24 cellular contexts compared by ENCODE assay signal in genomic region chrX:18769812-18770573, GRCh38.
DNase-seq lines count a peak whose midpoint lies in the region; ATAC-seq and TF ChIP-seq lines count a peak whose summit lies in the region.
"Had no signal": no experiment of that assay in that cellular context is flagged by ENCODE, and none has a peak within 500 bp of the region (broad histone marks: within the 10 kb centered on the region; RNA-seq: fewer than 3 reads in every experiment).

No MANE protein-coding gene starts in this region.

- ATAC-seq in activated T-cell treated with anti-CD3 and anti-CD28 coated beads, Interleukin-2, amount 50 U/mL, for 72 hours (replicated peaks in 1 of 2) = peak; percentile 28 to 29
- no peak for ATAC-seq in activated T-cell treated with anti-CD3 and anti-CD28 coated beads, Interleukin-2, amount 50 U/mL, for 4 hours
- no peak for ATAC-seq in psoas muscle
- ATAC-seq in natural killer cell = no peak
- ATAC-seq in HG03378 (IDR thresholded peaks at IDR 0.05; ENCODE audit: unreplicated experiment) = no peak
- ATAC-seq: activated T-helper 17 cell treated with anti-CD3 and anti-CD28 coated beads, Interleukin-2, amount 50 U/mL, for 72 hours; body of pancreas; effector memory CD8-positive, alpha-beta T cell had no signal

- H3K4me1 ChIP-seq in SK-N-SH (ENCODE audit: control insufficient read depth in 1 of 2, insufficient read depth in 2 of 2, low read depth in 1 of 2, low read length in 1 of 2) (peaks cover 0 to 28% of the 10 kb centered on the region in 2 experiments; a peak in 2 of 4 replicates), psoas muscle (no peaks in the 10 kb centered on the region), HAP-1 (no peaks in the 10 kb centered on the region)
- H3K4me1 ChIP-seq: body of pancreas, stomach, tibial nerve had no signal

- H3K36me3 ChIP-seq in SK-N-SH (replicated peaks in 1 of 2; ENCODE audit: control insufficient read depth in 1 of 2, insufficient read depth in 2 of 2, low read length in 1 of 2) (no peaks in the 10 kb centered on the region), psoas muscle (ENCODE audit: insufficient read depth in 1 of 2, low read depth in 1 of 2) (no peaks in the 10 kb centered on the region), HAP-1 (replicated peaks) (no peaks in the 10 kb centered on the region)
- H3K36me3 ChIP-seq: stomach, tibial nerve had no signal

- intact Hi-C loops in psoas muscle (cut with DNase I) = no loop called here
- intact Hi-C loops in natural killer cell (cut with micrococcal nuclease) = no loop called here

- DNase-seq in activated T-cell treated with anti-CD3 and anti-CD28 coated beads, Interleukin-2, amount 50 U/mL, for 72 hours = no peak
- DNase-seq in activated T-cell treated with anti-CD3 and anti-CD28 coated beads, Interleukin-2, amount 50 U/mL, for 4 hours = no peak
- peak; percentile 76 for DNase-seq in SK-N-SH
- peak; percentile 37 for DNase-seq in fibroblast of villous mesenchyme (ENCODE audit: low read depth)
- DNase-seq in psoas muscle = no peak
- no peak for DNase-seq in natural killer cell
- DNase-seq in HAP-1 (ENCODE audit: low spot score in 2 of 2) = no peak
- DNase-seq: activated CD4-positive, alpha-beta T cell treated with anti-CD3 and anti-CD28 coated beads for 4 hours; activated naive CD8-positive, alpha-beta T cell treated with anti-CD3 and anti-CD28 coated beads, Interleukin-2, amount 10 ng/mL, durations not matched to agents 7 days and 5 days; body of pancreas; effector memory CD8-positive, alpha-beta T cell; GF-D8; GOT3; MV-4-11; NCI-H187 treated with DMSO at 0.1 percent for 48 hours; NCI-H82; right cardiac atrium; stomach had no signal

- H3K9me3 ChIP-seq in SK-N-SH = no peaks in the 10 kb centered on the region; the same call in 1 of the 2 replicates
- H3K9me3 ChIP-seq in psoas muscle = peaks cover 6% of the 10 kb centered on the region
- H3K9me3 ChIP-seq in HAP-1 = no peaks in the 10 kb centered on the region
- H3K9me3 ChIP-seq: body of pancreas, tibial nerve had no signal

- H4K20me1 ChIP-seq in SK-N-SH (ENCODE audit: insufficient read depth) = no peaks in the 10 kb centered on the region

- H3K4me2 ChIP-seq in SK-N-SH = no peak overlapping the region
- H3K4me2 ChIP-seq: KMS-11 had no signal

- H3K79me2 ChIP-seq in SK-N-SH (ENCODE audit: insufficient read depth) = no peaks in the 10 kb centered on the region

- TF ChIP-seq EP300 in SK-N-SH (IDR thresholded peaks at IDR 0.05; ENCODE audit: borderline replicate concordance in 1 of 2, low read depth in 1 of 2, low read length in 1 of 2) = peak; percentile 61 to 99; a peak in 3 of 4 replicates

- no peaks in the 10 kb centered on the region for H3K4me1 Mint-ChIP-seq in activated T-cell treated with anti-CD3 and anti-CD28 coated beads, Interleukin-2, amount 50 U/mL, for 72 hours (ENCODE audit: low read depth)
- no peaks in the 10 kb centered on the region for H3K4me1 Mint-ChIP-seq in activated T-cell treated with anti-CD3 and anti-CD28 coated beads, Interleukin-2, amount 50 U/mL, for 4 hours (ENCODE audit: low read depth)
- H3K4me1 Mint-ChIP-seq in natural killer cell = no peaks in the 10 kb centered on the region
- H3K4me1 Mint-ChIP-seq: activated naive CD8-positive, alpha-beta T cell treated with anti-CD3 and anti-CD28 coated beads, Interleukin-2, amount 10 ng/mL, durations not matched to agents 7 days and 5 days; activated T-helper 17 cell treated with anti-CD3 and anti-CD28 coated beads, Interleukin-2, amount 50 U/mL, for 72 hours had no signal

- no peaks in the 10 kb centered on the region for H3K27me3 Mint-ChIP-seq in activated T-cell treated with anti-CD3 and anti-CD28 coated beads, Interleukin-2, amount 50 U/mL, for 72 hours (ENCODE audit: low read depth)
- no peaks in the 10 kb centered on the region for H3K27me3 Mint-ChIP-seq in activated T-cell treated with anti-CD3 and anti-CD28 coated beads, Interleukin-2, amount 50 U/mL, for 4 hours (ENCODE audit: low read depth)
- peaks cover 0 to 4% of the 10 kb centered on the region in 2 donors for H3K27me3 Mint-ChIP-seq in natural killer cell (ENCODE audit: low read depth in 2 of 2)
- H3K27me3 Mint-ChIP-seq: activated naive CD8-positive, alpha-beta T cell treated with anti-CD3 and anti-CD28 coated beads, Interleukin-2, amount 10 ng/mL, durations not matched to agents 7 days and 5 days; activated T-helper 17 cell treated with anti-CD3 and anti-CD28 coated beads, Interleukin-2, amount 50 U/mL, for 72 hours; effector memory CD8-positive, alpha-beta T cell had no signal

- peak; percentile 55 for TF ChIP-seq RAD21 in SK-N-SH (IDR thresholded peaks at IDR 0.05; ENCODE audit: low read length)

- POLR2A ChIA-PET in SK-N-SH (lab: Yijun Ruan, JAX) = interaction anchor here (0.6 to 2.3 kb wide), 5 partner anchors 62 to 345 kb away, joined by 3 to 17 read pairs (median 4); partner anchors contain the start of genes CDKL5 and PPEF1

- H3K27ac ChIP-seq in SK-N-SH (ENCODE audit: low read depth in 2 of 2, low read length in 1 of 2) (peak overlapping the region; percentile 56 to 100; a peak in 3 of 4 replicates), psoas muscle (no peak overlapping the region)
- H3K27ac ChIP-seq: 22Rv1, body of pancreas, KMS-11, stomach, tibial nerve had no signal

- no peak overlapping the region for H3K4me3 Mint-ChIP-seq in activated T-cell treated with anti-CD3 and anti-CD28 coated beads, Interleukin-2, amount 50 U/mL, for 72 hours
- no peak overlapping the region for H3K4me3 Mint-ChIP-seq in activated T-cell treated with anti-CD3 and anti-CD28 coated beads, Interleukin-2, amount 50 U/mL, for 4 hours
- H3K4me3 Mint-ChIP-seq in natural killer cell = no peak overlapping the region
- H3K4me3 Mint-ChIP-seq: activated naive CD8-positive, alpha-beta T cell treated with anti-CD3 and anti-CD28 coated beads, Interleukin-2, amount 10 ng/mL, durations not matched to agents 7 days and 5 days; activated T-helper 17 cell treated with anti-CD3 and anti-CD28 coated beads, Interleukin-2, amount 50 U/mL, for 72 hours; effector memory CD8-positive, alpha-beta T cell; T-helper 1 cell treated with Interleukin-12 subunit alpha and Interleukin-12 subunit beta and Interleukin-4 antibody, amounts not matched to agents 30 μg/mL and 1 μg/mL, for 36 hours had no signal

- H3K27ac Mint-ChIP-seq in activated T-cell treated with anti-CD3 and anti-CD28 coated beads, Interleukin-2, amount 50 U/mL, for 72 hours = no peak overlapping the region
- no peak overlapping the region for H3K27ac Mint-ChIP-seq in natural killer cell
- H3K27ac Mint-ChIP-seq: activated naive CD8-positive, alpha-beta T cell treated with anti-CD3 and anti-CD28 coated beads, Interleukin-2, amount 10 ng/mL, durations not matched to agents 7 days and 5 days; activated T-helper 17 cell treated with anti-CD3 and anti-CD28 coated beads, Interleukin-2, amount 50 U/mL, for 72 hours; effector memory CD8-positive, alpha-beta T cell; T-helper 1 cell treated with Interleukin-12 subunit alpha and Interleukin-12 subunit beta and Interleukin-4 antibody, amounts not matched to agents 30 μg/mL and 1 μg/mL, for 36 hours had no signal

- TF ChIP-seq CTCF in SK-N-SH (IDR thresholded peaks at IDR 0.05) = no peak; the same call in 1 of the 2 replicates
- no peak for TF ChIP-seq CTCF in fibroblast of villous mesenchyme (IDR thresholded peaks at IDR 0.05; ENCODE audit: insufficient read depth, low read depth, low read length)
- TF ChIP-seq CTCF in psoas muscle (IDR thresholded peaks at IDR 0.05) = peak; percentile 15
- TF ChIP-seq CTCF in natural killer cell (IDR thresholded peaks at IDR 0.05) = no peak

- CTCF ChIA-PET in SK-N-SH (lab: Yijun Ruan, JAX) = interaction anchor here (0.6 to 1.9 kb wide), 18 partner anchors 10 to 360 kb away, joined by 3 to 8 read pairs (median 3); partner anchors contain the start of gene PPEF1

- 8% methylated on average over 7 of the region's 7 CpGs for WGBS in SK-N-SH (ENCODE audit: low lambda C conversion rate)
- 24 to 33% (median 26%) methylated on average over 7 of the region's 7 CpGs for WGBS in psoas muscle, 3 donors

- peaks cover 3% of the 10 kb centered on the region in 2 donors for H3K9me3 Mint-ChIP-seq in activated T-cell treated with anti-CD3 and anti-CD28 coated beads, Interleukin-2, amount 50 U/mL, for 72 hours
- peaks cover 7% of the 10 kb centered on the region for H3K9me3 Mint-ChIP-seq in activated T-cell treated with anti-CD3 and anti-CD28 coated beads, Interleukin-2, amount 50 U/mL, for 4 hours
- H3K9me3 Mint-ChIP-seq in natural killer cell = peaks cover 2 to 4% of the 10 kb centered on the region in 2 donors
- H3K9me3 Mint-ChIP-seq: activated T-helper 17 cell treated with anti-CD3 and anti-CD28 coated beads, Interleukin-2, amount 50 U/mL, for 72 hours; effector memory CD8-positive, alpha-beta T cell; T-helper 1 cell treated with Interleukin-12 subunit alpha and Interleukin-12 subunit beta and Interleukin-4 antibody, amounts not matched to agents 30 μg/mL and 1 μg/mL, for 36 hours had no signal

- H3K4me3 ChIP-seq in SK-N-SH (ENCODE audit: low read depth in 2 of 2, low read length in 1 of 2) (no peak overlapping the region), fibroblast of villous mesenchyme (ENCODE audit: low read depth, low read length) (no peak overlapping the region), psoas muscle (no peak overlapping the region), HAP-1 (no peak overlapping the region)
- H3K4me3 ChIP-seq: body of pancreas, stomach, tibial nerve had no signal

- H3K9ac ChIP-seq in SK-N-SH = no peak overlapping the region
- H3K9ac ChIP-seq: KMS-11 had no signal

- H3K9me2 ChIP-seq in SK-N-SH = no peaks in the 10 kb centered on the region

- no peaks in the 10 kb centered on the region for H3K36me3 Mint-ChIP-seq in activated T-cell treated with anti-CD3 and anti-CD28 coated beads, Interleukin-2, amount 50 U/mL, for 72 hours (ENCODE audit: insufficient read depth in 2 of 2)
- H3K36me3 Mint-ChIP-seq in activated T-cell treated with anti-CD3 and anti-CD28 coated beads, Interleukin-2, amount 50 U/mL, for 4 hours (ENCODE audit: insufficient read depth) = no peaks in the 10 kb centered on the region
- H3K36me3 Mint-ChIP-seq in natural killer cell = no peaks in the 10 kb centered on the region
- H3K36me3 Mint-ChIP-seq: activated naive CD8-positive, alpha-beta T cell treated with anti-CD3 and anti-CD28 coated beads, Interleukin-2, amount 10 ng/mL, durations not matched to agents 7 days and 5 days had no signal

- in situ Hi-C loops in HAP-1 (cut with MboI; ENCODE audit: low sequenced_read_pairs) = no loop called here

- H3F3A ChIP-seq in SK-N-SH (replicated peaks; ENCODE audit: insufficient read depth) = no peaks in the 10 kb centered on the region

- H2AFZ ChIP-seq in SK-N-SH (ENCODE audit: low read depth) = no peak overlapping the region

- H3K27me3 ChIP-seq in SK-N-SH (ENCODE audit: insufficient read depth) = no peaks in the 10 kb centered on the region
- H3K27me3 ChIP-seq in psoas muscle (ENCODE audit: insufficient read depth in 3 of 3, low read length in 2 of 3) = no peaks in the 10 kb centered on the region
- H3K27me3 ChIP-seq in HAP-1 (ENCODE audit: low read depth) = no peaks in the 10 kb centered on the region
- H3K27me3 ChIP-seq: body of pancreas, stomach, tibial nerve had no signal

TF ChIP-seq in SK-N-SH, 30 proteins besides CTCF, POLR2A, EP300 and RAD21 (continues in another document):
- TF ChIP-seq RCOR1 (IDR thresholded peaks at IDR 0.05; ENCODE audit: low read length) = peak; percentile 95
- TF ChIP-seq MXI1 (IDR thresholded peaks at IDR 0.05; ENCODE audit: low read depth, low read length) = peak; percentile 90; the same call in 1 of the 2 replicates
- TF ChIP-seq MEF2A (IDR thresholded peaks at IDR 0.05; ENCODE audit: borderline replicate concordance, low read depth) = no peak

Comparison
In these comparisons a context has a peak if more than half of its experiments do, and no peak if none do; other contexts are left out.
1. ATAC-seq: peak in activated T-cell treated with anti-CD3 and anti-CD28 coated beads, Interleukin-2, amount 50 U/mL, for 72 hours (2 of 2); none in activated T-cell treated with anti-CD3 and anti-CD28 coated beads, Interleukin-2, amount 50 U/mL, for 4 hours (0 of 2), psoas muscle (0 of 4), natural killer cell (0 of 3) and HG03378 (single experiment).
2. DNase-seq: peak in SK-N-SH (single experiment) and fibroblast of villous mesenchyme (single experiment); none in activated T-cell treated with anti-CD3 and anti-CD28 coated beads, Interleukin-2, amount 50 U/mL, for 72 hours (0 of 2), activated T-cell treated with anti-CD3 and anti-CD28 coated beads, Interleukin-2, amount 50 U/mL, for 4 hours (single experiment), psoas muscle (0 of 2), natural killer cell (single experiment) and HAP-1 (0 of 2).